In the genomic region with DNA sequence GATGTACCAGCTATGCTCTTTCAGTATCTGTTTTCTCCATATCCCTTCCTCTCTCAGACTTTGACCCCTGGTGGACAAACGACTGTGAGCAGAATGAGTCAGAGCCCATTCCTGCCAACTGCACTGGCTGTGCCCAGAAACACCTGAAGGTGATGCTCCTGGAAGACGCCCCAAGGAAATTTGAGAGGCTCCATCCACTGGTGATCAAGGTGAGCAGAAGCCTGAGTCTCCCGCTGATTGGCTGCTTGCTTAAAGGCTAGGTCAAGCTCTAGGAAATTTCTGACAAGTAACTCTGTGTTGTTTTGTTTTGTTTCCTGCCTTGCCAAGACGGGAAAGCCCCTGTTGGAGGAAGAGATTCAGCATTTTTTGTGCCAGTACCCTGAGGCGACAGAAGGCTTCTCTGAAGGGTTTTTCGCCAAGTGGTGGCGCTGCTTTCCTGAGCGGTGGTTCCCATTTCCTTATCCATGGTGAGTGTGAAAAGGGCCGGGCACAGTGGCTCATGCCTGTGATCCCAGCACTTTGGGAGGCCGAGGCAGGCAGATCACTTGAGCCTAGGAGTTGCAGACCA, we compare ENCODE assay signal across 8 cellular contexts. TPM values are rescaled to one million over a fixed set of nuclear protein-coding genes. Genes with fewer than 3 reads are reported as not detected.
DNase-seq lines count a peak whose midpoint lies in the region; TF ChIP-seq lines count a peak whose summit lies in the region.

No MANE protein-coding gene starts in this region.

- TF ChIP-seq POLR2A in uterus (IDR thresholded peaks at IDR 0.05), result no peak

- H3K27ac ChIP-seq in uterus, result no peak overlapping the region

- peak overlapping the region; percentile 51 for H3K27ac Mint-ChIP-seq in activated naive CD4-positive, alpha-beta T cell treated with anti-CD3 and anti-CD28 coated beads, Interleukin-2, amount 50 U/mL, for 24 hours

- no peaks in the 10 kb centered on the region for H3K27me3 Mint-ChIP-seq in activated naive CD4-positive, alpha-beta T cell treated with anti-CD3 and anti-CD28 coated beads, Interleukin-2, amount 50 U/mL, for 24 hours

- peaks cover 16% of the 10 kb centered on the region for H3K36me3 Mint-ChIP-seq in activated naive CD4-positive, alpha-beta T cell treated with anti-CD3 and anti-CD28 coated beads, Interleukin-2, amount 50 U/mL, for 24 hours

- H3K4me3 ChIP-seq in kidney epithelial cell (ENCODE audit: low read depth, low read length), result no peak overlapping the region
- no peak overlapping the region for H3K4me3 ChIP-seq in uterus

- no peaks in the 10 kb centered on the region for H3K27me3 ChIP-seq in kidney epithelial cell (ENCODE audit: control insufficient read depth, insufficient read depth, low read length)
- no peaks in the 10 kb centered on the region for H3K27me3 ChIP-seq in uterus

- intact Hi-C loops in uterus (cut with DNase I; ENCODE audit: low total_unique reads), result no loop called here
- intact Hi-C loops in cardiac septum (cut with DNase I), result no loop called here

- no peaks in the 10 kb centered on the region for H3K9me3 Mint-ChIP-seq in activated naive CD4-positive, alpha-beta T cell treated with anti-CD3 and anti-CD28 coated beads, Interleukin-2, amount 50 U/mL, for 24 hours

- H3K4me1 Mint-ChIP-seq in activated naive CD4-positive, alpha-beta T cell treated with anti-CD3 and anti-CD28 coated beads, Interleukin-2, amount 50 U/mL, for 24 hours, result peaks cover 30% of the 10 kb centered on the region

- DNase-seq in AG09319 (ENCODE audit: extremely low read depth, low read depth) (no peak), HuH-7.5 (ENCODE audit: low spot score) (peak; percentile 46), kidney epithelial cell (ENCODE audit: low read depth) (peak; percentile 51), uterus (no peak), NCI-H446 treated with DMSO at 0.1 percent for 48 hours (lab: John Stamatoyannopoulos, UW) (no peak), cardiac septum (ENCODE audit: low spot score) (no peak), SK-N-DZ (ENCODE audit: low spot score) (no peak)

- peak; percentile 25 for TF ChIP-seq CTCF in AG09319 (IDR thresholded peaks at IDR 0.05; ENCODE audit: low read depth, low read length)
- peak; percentile 43 for TF ChIP-seq CTCF in kidney epithelial cell (IDR thresholded peaks at IDR 0.05; ENCODE audit: insufficient read depth, low read length, poor library complexity, severe bottlenecking)
- TF ChIP-seq CTCF in uterus (IDR thresholded peaks at IDR 0.05), result no peak

- H3K36me3 ChIP-seq in kidney epithelial cell (ENCODE audit: control insufficient read depth, insufficient read depth, low read length) (no peaks in the 10 kb centered on the region), uterus (no peaks in the 10 kb centered on the region)

- peak overlapping the region; percentile 39 for H3K4me3 Mint-ChIP-seq in activated naive CD4-positive, alpha-beta T cell treated with anti-CD3 and anti-CD28 coated beads, Interleukin-2, amount 50 U/mL, for 24 hours

- H3K4me1 ChIP-seq in uterus, result peaks cover 7 to 13% of the 10 kb centered on the region in 2 donors

- no peaks in the 10 kb centered on the region for H3K9me3 ChIP-seq in uterus

RNA-seq across cellular contexts. Expression of a gene that starts 28.6 kb away (rescaled TPM):
- total RNA-seq in kidney epithelial cell, result 31.4 and 42.5 TPM in 2 replicates
- 10 to 100 TPM; 21.3 to 67.9 (median 42.6) TPM for total RNA-seq in uterus
- total RNA-seq in cardiac septum, result 49.2 TPM
- polyA plus RNA-seq in SK-N-DZ (2014; cell fraction: cytosol; rRNA removed), result 23.4 and 37.6 TPM in 2 replicates
- polyA plus RNA-seq in SK-N-DZ (2014; cell fraction: nucleus; rRNA removed), result 15.3 and 17.5 TPM in 2 replicates

RNA-seq across cellular contexts. Expression of a gene that starts 39.7 kb away (rescaled TPM):
- total RNA-seq in kidney epithelial cell (49.5 and 52.4 TPM in 2 replicates), uterus (10 to 100 TPM; 22.8 to 36.0 (median 27.5) TPM), cardiac septum (24.9 TPM)
- 92.8 and 98.3 TPM in 2 replicates for polyA plus RNA-seq in SK-N-DZ (2014; cell fraction: cytosol; rRNA removed)
- 40.9 and 44.3 TPM in 2 replicates for polyA plus RNA-seq in SK-N-DZ (2014; cell fraction: nucleus; rRNA removed)

RNA-seq across cellular contexts. Expression of a gene that starts 40.2 kb away (rescaled TPM):
- total RNA-seq in kidney epithelial cell (not detected in 2 replicates), uterus (10 to 100 TPM in 1 of 4 donors, 1 to 10 TPM in 3; 1.2 to 32.4 (median 6.7) TPM), cardiac septum (11.9 TPM)
- polyA plus RNA-seq in SK-N-DZ (2014; cell fraction: cytosol; rRNA removed), result not detected in 2 replicates
- not detected in 2 replicates for polyA plus RNA-seq in SK-N-DZ (2014; cell fraction: nucleus; rRNA removed)

Comparison
In these comparisons a context has a peak if more than half of its experiments do, and no peak if none do; other contexts are left out.
1. DNase-seq: peak in HuH-7.5 (single experiment) and kidney epithelial cell (single experiment); none in AG09319 (single experiment), uterus (0 of 2), NCI-H446 treated with DMSO at 0.1 percent for 48 hours (single experiment), cardiac septum (single experiment) and SK-N-DZ (single experiment).
2. CTCF ChIP-seq: peak in AG09319 (single experiment) and kidney epithelial cell (single experiment); none in uterus (0 of 4).